25 cellular contexts compared by ENCODE assay signal in the genomic region with DNA sequence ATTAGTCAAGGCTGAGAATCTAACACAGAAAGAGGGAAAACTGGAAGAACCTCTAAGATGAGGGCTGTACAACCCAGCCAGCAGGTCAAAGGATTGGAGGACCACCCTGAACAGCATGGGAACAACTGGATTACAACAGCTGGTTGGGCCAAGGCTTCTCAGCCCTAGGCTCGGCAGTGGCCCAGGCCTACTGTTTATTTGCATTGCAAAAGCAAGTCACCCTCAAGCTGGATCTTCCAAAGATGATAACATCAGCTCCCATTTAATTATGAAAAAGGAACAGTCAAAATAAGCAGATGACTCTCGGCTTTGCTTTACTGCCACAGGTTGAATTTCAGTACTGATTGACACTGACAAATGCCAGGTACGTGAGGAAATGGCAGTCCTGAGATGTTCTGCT.
DNase-seq lines count a peak whose midpoint lies in the region; ATAC-seq and TF ChIP-seq lines count a peak whose summit lies in the region.
"Had no signal": no experiment of that assay in that cellular context is flagged by ENCODE, and none has a peak within 500 bp of the region (broad histone marks: within the 10 kb centered on the region; RNA-seq: fewer than 3 reads in every experiment).

No MANE protein-coding gene starts in this region.

- H3K27me3 Mint-ChIP-seq in activated CD8-positive, alpha-beta T cell treated with anti-CD3 and anti-CD28 coated beads, Interleukin-2, amount 10 ng/mL, durations not matched to agents 7 days and 5 days (ENCODE audit: low read depth): no peaks in the 10 kb centered on the region
- H3K27me3 Mint-ChIP-seq in activated CD8-positive, alpha-beta T cell treated with anti-CD3 and anti-CD28 coated beads for 36 hours: no peaks in the 10 kb centered on the region
- H3K27me3 Mint-ChIP-seq in activated naive CD8-positive, alpha-beta T cell treated with anti-CD3 and anti-CD28 coated beads, Interleukin-2, amount 10 ng/mL, durations not matched to agents 7 days and 5 days: no peaks in the 10 kb centered on the region
- no peaks in the 10 kb centered on the region for H3K27me3 Mint-ChIP-seq in nephron (ENCODE audit: low read depth)

- H3K9me3 Mint-ChIP-seq in activated CD8-positive, alpha-beta T cell treated with anti-CD3 and anti-CD28 coated beads, Interleukin-2, amount 10 ng/mL, durations not matched to agents 7 days and 5 days (ENCODE audit: insufficient read depth): no peaks in the 10 kb centered on the region
- H3K9me3 Mint-ChIP-seq in activated CD8-positive, alpha-beta T cell treated with anti-CD3 and anti-CD28 coated beads for 36 hours: no peaks in the 10 kb centered on the region
- peaks cover 4% of the 10 kb centered on the region for H3K9me3 Mint-ChIP-seq in activated naive CD8-positive, alpha-beta T cell treated with anti-CD3 and anti-CD28 coated beads, Interleukin-2, amount 10 ng/mL, durations not matched to agents 7 days and 5 days
- no peaks in the 10 kb centered on the region for H3K9me3 Mint-ChIP-seq in nephron
- H3K9me3 Mint-ChIP-seq: H9; T-helper 1 cell treated with Interleukin-12 subunit alpha and Interleukin-12 subunit beta and Interleukin-4 antibody, amounts not matched to agents 30 μg/mL and 1 μg/mL, for 36 hours had no signal

- peak overlapping the region; percentile 93 for H3K27ac Mint-ChIP-seq in activated CD8-positive, alpha-beta T cell treated with anti-CD3 and anti-CD28 coated beads, Interleukin-2, amount 10 ng/mL, durations not matched to agents 7 days and 5 days
- no peak overlapping the region for H3K27ac Mint-ChIP-seq in activated CD8-positive, alpha-beta T cell treated with anti-CD3 and anti-CD28 coated beads for 36 hours
- peak overlapping the region; percentile 93 for H3K27ac Mint-ChIP-seq in activated naive CD8-positive, alpha-beta T cell treated with anti-CD3 and anti-CD28 coated beads, Interleukin-2, amount 10 ng/mL, durations not matched to agents 7 days and 5 days
- H3K27ac Mint-ChIP-seq in nephron: peak overlapping the region; percentile 88 to 96 (median 96)

- DNase-seq in activated CD8-positive, alpha-beta T cell treated with anti-CD3 and anti-CD28 coated beads, Interleukin-2, amount 10 ng/mL, durations not matched to agents 7 days and 5 days: no peak
- DNase-seq in activated CD8-positive, alpha-beta T cell treated with anti-CD3 and anti-CD28 coated beads for 36 hours: no peak
- DNase-seq in EH (ENCODE audit: low read depth) (peak; percentile 1), ecto neural progenitor cell (ENCODE audit: low spot score) (no peak), GOT3 (lab: John Stamatoyannopoulos, UW) (no peak)
- DNase-seq in activated naive CD8-positive, alpha-beta T cell treated with anti-CD3 and anti-CD28 coated beads, Interleukin-2, amount 10 ng/mL, durations not matched to agents 7 days and 5 days: no peak
- DNase-seq in stimulated activated CD4-positive, alpha-beta T cell treated with anti-CD3 and anti-CD28 coated beads, Interleukin-2, amount 100 ng/mL, for 24 hours: no peak
- DNase-seq: activated effector memory CD4-positive, alpha-beta T cell treated with Interleukin-2 at 50 U/mL for 16 hours; activated T-cell treated with anti-CD3 and anti-CD28 coated beads for 4 hours; brain microvascular endothelial cell; DMS53; effector CD4-positive, alpha-beta T cell; GF-D8; H9; head of caudate nucleus; MG63; NCI-H2029 treated with DMSO at 0.1 percent for 48 hours; NCI-H226; nucleus accumbens; stimulated activated naive CD8-positive, alpha-beta T cell treated with anti-CD3 and anti-CD28 coated beads, Interleukin-15, Interleukin-2, amounts not matched to agents 100 U/mL and 50 U/mL, for 24 hours; thyroid gland had no signal

- CTCF ChIA-PET in activated CD8-positive, alpha-beta T cell treated with anti-CD3 and anti-CD28 coated beads, Interleukin-2, amount 10 ng/mL, durations not matched to agents 7 days and 5 days (lab: Charles Lee): interaction anchor here (1.1 to 1.7 kb wide), 2 partner anchors 9 to 263 kb away, joined by 3 to 7 read pairs; no protein-coding TSS in a partner anchor
- CTCF ChIA-PET in activated CD8-positive, alpha-beta T cell treated with anti-CD3 and anti-CD28 coated beads for 36 hours (lab: Charles Lee): no interaction called here

- POLR2A ChIA-PET in activated CD8-positive, alpha-beta T cell treated with anti-CD3 and anti-CD28 coated beads, Interleukin-2, amount 10 ng/mL, durations not matched to agents 7 days and 5 days (lab: Charles Lee): no interaction called here
- POLR2A ChIA-PET in activated CD8-positive, alpha-beta T cell treated with anti-CD3 and anti-CD28 coated beads for 36 hours (lab: Charles Lee): no interaction called here
- POLR2A ChIA-PET in activated naive CD8-positive, alpha-beta T cell treated with anti-CD3 and anti-CD28 coated beads, Interleukin-2, amount 10 ng/mL, durations not matched to agents 7 days and 5 days (lab: Charles Lee): no interaction called here

- no peak for TF ChIP-seq CTCF in activated CD8-positive, alpha-beta T cell treated with anti-CD3 and anti-CD28 coated beads for 36 hours (IDR thresholded peaks at IDR 0.05)
- TF ChIP-seq CTCF in nephron (IDR thresholded peaks at IDR 0.05; ENCODE audit: unreplicated experiment in 3 of 3): no peak

- H3K4me1 Mint-ChIP-seq in activated CD8-positive, alpha-beta T cell treated with anti-CD3 and anti-CD28 coated beads, Interleukin-2, amount 10 ng/mL, durations not matched to agents 7 days and 5 days (ENCODE audit: low read depth): peaks cover 18% of the 10 kb centered on the region
- H3K4me1 Mint-ChIP-seq in activated CD8-positive, alpha-beta T cell treated with anti-CD3 and anti-CD28 coated beads for 36 hours (ENCODE audit: low read depth): peaks cover 12% of the 10 kb centered on the region
- H3K4me1 Mint-ChIP-seq in activated naive CD8-positive, alpha-beta T cell treated with anti-CD3 and anti-CD28 coated beads, Interleukin-2, amount 10 ng/mL, durations not matched to agents 7 days and 5 days: peaks cover 8% of the 10 kb centered on the region
- H3K4me1 Mint-ChIP-seq in nephron: peaks cover 43% of the 10 kb centered on the region

- intact Hi-C loops in activated CD8-positive, alpha-beta T cell treated with anti-CD3 and anti-CD28 coated beads for 36 hours (cut with micrococcal nuclease): no loop called here

- ATAC-seq in activated CD8-positive, alpha-beta T cell treated with anti-CD3 and anti-CD28 coated beads, Interleukin-2, amount 10 ng/mL, durations not matched to agents 7 days and 5 days: no peak
- ATAC-seq in activated CD8-positive, alpha-beta T cell treated with anti-CD3 and anti-CD28 coated beads for 36 hours: no peak
- ATAC-seq in activated naive CD8-positive, alpha-beta T cell treated with anti-CD3 and anti-CD28 coated beads, Interleukin-2, amount 10 ng/mL, durations not matched to agents 7 days and 5 days (ENCODE audit: low read depth): no peak
- ATAC-seq: activated CD4-positive, CD25-positive, alpha-beta regulatory T cell treated with anti-CD3 and anti-CD28 coated beads, Interleukin-2, amount 50 U/mL, for 24 hours; K562; stimulated activated naive CD8-positive, alpha-beta T cell treated with anti-CD3 and anti-CD28 coated beads, Interleukin-15, Interleukin-2, amounts not matched to agents 100 U/mL and 50 U/mL, for 24 hours had no signal

- no peaks in the 10 kb centered on the region for H3K36me3 Mint-ChIP-seq in activated CD8-positive, alpha-beta T cell treated with anti-CD3 and anti-CD28 coated beads, Interleukin-2, amount 10 ng/mL, durations not matched to agents 7 days and 5 days (ENCODE audit: low read depth)
- no peaks in the 10 kb centered on the region for H3K36me3 Mint-ChIP-seq in activated CD8-positive, alpha-beta T cell treated with anti-CD3 and anti-CD28 coated beads for 36 hours (ENCODE audit: low read depth)
- H3K36me3 Mint-ChIP-seq in activated naive CD8-positive, alpha-beta T cell treated with anti-CD3 and anti-CD28 coated beads, Interleukin-2, amount 10 ng/mL, durations not matched to agents 7 days and 5 days: peaks cover 3% of the 10 kb centered on the region
- H3K36me3 Mint-ChIP-seq in nephron (ENCODE audit: low read depth): peaks cover 44% of the 10 kb centered on the region

- H3K4me3 Mint-ChIP-seq in activated CD8-positive, alpha-beta T cell treated with anti-CD3 and anti-CD28 coated beads, Interleukin-2, amount 10 ng/mL, durations not matched to agents 7 days and 5 days: no peak overlapping the region
- no peak overlapping the region for H3K4me3 Mint-ChIP-seq in activated CD8-positive, alpha-beta T cell treated with anti-CD3 and anti-CD28 coated beads for 36 hours
- no peak overlapping the region for H3K4me3 Mint-ChIP-seq in activated naive CD8-positive, alpha-beta T cell treated with anti-CD3 and anti-CD28 coated beads, Interleukin-2, amount 10 ng/mL, durations not matched to agents 7 days and 5 days
- no peak overlapping the region for H3K4me3 Mint-ChIP-seq in nephron
- H3K4me3 Mint-ChIP-seq: H9 had no signal
